1 cellular context compared by ENCODE assay signal in the genomic region with DNA sequence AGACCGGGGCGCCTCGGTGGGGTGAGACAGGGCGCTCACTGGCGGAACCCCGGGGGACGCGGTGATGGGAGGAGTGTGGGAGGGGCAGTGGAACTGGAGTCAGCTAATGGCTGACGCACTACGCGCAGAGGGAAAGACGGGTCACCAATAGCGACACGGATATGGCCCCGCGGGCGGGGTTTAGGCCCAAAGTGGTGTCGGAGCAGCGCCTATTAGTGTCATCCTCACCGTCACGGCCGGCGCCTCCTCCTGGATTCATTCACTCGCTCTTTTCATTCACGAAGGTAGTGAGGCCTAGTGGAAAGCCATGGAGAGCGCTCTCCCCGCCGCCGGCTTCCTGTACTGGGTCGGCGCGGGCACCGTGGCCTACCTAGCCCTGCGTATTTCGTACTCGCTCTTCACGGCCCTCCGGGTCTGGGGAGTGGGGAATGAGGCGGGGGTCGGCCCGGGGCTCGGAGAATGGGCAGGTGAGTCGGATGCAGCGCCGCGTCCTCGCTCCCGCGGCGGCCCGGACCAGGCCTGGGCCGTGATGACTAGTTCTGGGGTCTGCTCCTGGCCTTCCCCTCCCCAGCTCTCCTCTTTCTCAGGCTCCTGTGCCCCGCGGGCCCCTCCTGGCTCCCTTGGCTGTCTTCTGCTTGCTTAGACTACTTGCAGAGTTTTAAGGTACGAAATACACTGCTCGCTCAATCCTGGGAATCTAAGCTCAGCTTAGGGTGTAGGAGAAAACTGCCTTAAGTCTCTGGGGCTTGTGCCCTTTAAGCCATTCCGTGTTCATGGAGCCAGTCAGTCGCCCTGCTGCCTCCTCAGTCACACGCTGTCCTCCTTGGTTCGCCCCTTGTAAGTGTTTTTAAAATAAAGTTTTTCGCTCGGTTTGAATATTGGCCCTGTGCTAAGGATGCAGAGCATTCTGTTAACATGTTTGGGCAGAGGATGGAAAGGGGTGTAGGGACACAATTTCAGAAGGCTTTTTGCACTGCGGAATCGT.
A peak's percentile ranks its signal among the peaks of the same experiment; 100 is the strongest.
TF ChIP-seq lines count a peak whose summit lies in the region.

A gene (plus strand): TSS at position 218 of the 985 bp plus-strand sequence. CDS start 90 bp downstream, at position 308.

TF ChIP-seq in HepG2, 621 proteins besides CTCF, POLR2A, EP300 and RAD21 (continued from another document):
- TF ChIP-seq, protein P1, sequence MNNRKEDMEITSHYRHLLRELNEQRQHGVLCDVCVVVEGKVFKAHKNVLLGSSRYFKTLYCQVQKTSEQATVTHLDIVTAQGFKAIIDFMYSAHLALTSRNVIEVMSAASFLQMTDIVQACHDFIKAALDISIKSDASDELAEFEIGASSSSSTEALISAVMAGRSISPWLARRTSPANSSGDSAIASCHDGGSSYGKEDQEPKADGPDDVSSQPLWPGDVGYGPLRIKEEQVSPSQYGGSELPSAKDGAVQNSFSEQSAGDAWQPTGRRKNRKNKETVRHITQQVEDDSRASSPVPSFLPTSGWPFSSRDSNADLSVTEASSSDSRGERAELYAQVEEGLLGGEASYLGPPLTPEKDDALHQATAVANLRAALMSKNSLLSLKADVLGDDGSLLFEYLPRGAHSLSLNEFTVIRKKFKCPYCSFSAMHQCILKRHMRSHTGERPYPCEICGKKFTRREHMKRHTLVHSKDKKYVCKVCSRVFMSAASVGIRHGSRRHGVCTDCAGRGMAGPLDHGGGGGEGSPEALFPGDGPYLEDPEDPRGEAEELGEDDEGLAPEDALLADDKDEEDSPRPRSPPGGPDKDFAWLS (CRISPR knock-in tag; IDR thresholded peaks at IDR 0.05; ENCODE audit: borderline replicate concordance) = no peak
- TF ChIP-seq PTBP1 (IDR thresholded peaks at IDR 0.05; ENCODE audit: low read depth, low read length, poor library complexity, severe bottlenecking) (no peak), GFI1 (CRISPR knock-in tag; IDR thresholded peaks at IDR 0.05; ENCODE audit: borderline replicate concordance) (peak; percentile 70; the same call in 1 of the 2 replicates), HMG20A (CRISPR knock-in tag; IDR thresholded peaks at IDR 0.05; ENCODE audit: borderline replicate concordance) (no peak)
